13 cellular contexts compared by ENCODE assay signal in the genomic region with DNA sequence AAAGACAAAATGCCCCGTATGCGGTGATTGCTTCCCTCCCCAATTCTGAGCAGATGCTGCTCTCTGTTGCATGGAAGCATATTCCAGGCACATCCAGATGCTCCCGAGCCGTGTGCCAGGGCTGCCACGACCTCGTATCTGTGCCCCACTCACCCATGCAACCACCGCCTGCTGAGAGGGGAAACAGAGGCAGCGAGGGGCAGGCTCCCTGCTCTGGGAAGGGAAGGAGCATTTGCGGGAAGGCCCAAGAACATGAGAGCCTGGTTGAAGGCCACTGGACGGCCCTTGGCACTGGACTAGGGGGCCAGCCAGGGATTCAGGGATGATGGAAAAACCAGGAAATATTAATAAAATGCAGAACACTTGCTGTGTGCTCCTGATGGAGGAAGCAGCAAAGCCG.
DNase-seq lines count a peak whose midpoint lies in the region; ATAC-seq and TF ChIP-seq lines count a peak whose summit lies in the region.
"Had no signal": no experiment of that assay in that cellular context is flagged by ENCODE, and none has a peak within 500 bp of the region (broad histone marks: within the 10 kb centered on the region; RNA-seq: fewer than 3 reads in every experiment).

No MANE protein-coding gene starts in this region.

- TF ChIP-seq CTCF in HFFc6 (IDR thresholded peaks at IDR 0.05) (no peak), sigmoid colon (IDR thresholded peaks at IDR 0.05) (no peak), gastrocnemius medialis (IDR thresholded peaks at IDR 0.05 in 4 of 5, conservative IDR thresholded peaks at IDR 0.05 in 1 of 5) (no peak)

- H2BK5ac ChIP-seq in neuronal stem cell (ENCODE audit: low read length), result no peak overlapping the region

- peaks cover 28% of the 10 kb centered on the region for H3K4me1 Mint-ChIP-seq in HFFc6 (ENCODE audit: low read depth)
- H3K4me1 Mint-ChIP-seq: B cell had no signal

- peaks cover 22% of the 10 kb centered on the region for H3K36me3 Mint-ChIP-seq in HFFc6 (ENCODE audit: low read depth)
- H3K36me3 Mint-ChIP-seq: CD8-positive, alpha-beta T cell had no signal

- TF ChIP-seq POLR2A in sigmoid colon (IDR thresholded peaks at IDR 0.05) (no peak), gastrocnemius medialis (IDR thresholded peaks at IDR 0.05) (no peak)

- no peaks in the 10 kb centered on the region for H3K9me3 ChIP-seq in BLaER1
- no peaks in the 10 kb centered on the region for H3K9me3 ChIP-seq in neuronal stem cell (replicated peaks in 1 of 2; ENCODE audit: control insufficient read depth in 2 of 2, insufficient read depth in 1 of 2, low read depth in 1 of 2, low read length in 2 of 2)
- H3K9me3 ChIP-seq in sigmoid colon, result no peaks in the 10 kb centered on the region
- no peaks in the 10 kb centered on the region for H3K9me3 ChIP-seq in gastrocnemius medialis

- H2AFZ ChIP-seq in neuronal stem cell (ENCODE audit: low read length), result no peak overlapping the region

- H3K36me3 ChIP-seq in BLaER1, result peaks cover 71% of the 10 kb centered on the region
- H3K36me3 ChIP-seq in neuronal stem cell (replicated peaks in 1 of 2; ENCODE audit: control insufficient read depth in 2 of 2, insufficient read depth in 2 of 2, low read length in 2 of 2), result peaks cover 5 to 60% of the 10 kb centered on the region in 2 donors
- peaks cover 0 to 6% (median 0%) of the 10 kb centered on the region in 4 donors for H3K36me3 ChIP-seq in sigmoid colon
- no peaks in the 10 kb centered on the region for H3K36me3 ChIP-seq in gastrocnemius medialis

- intact Hi-C loops in sigmoid colon (cut with DNase I) (no loop called here), gastrocnemius medialis (cut with DNase I; ENCODE audit: low total_unique reads) (no loop called here)

- H3K4me2 ChIP-seq in BLaER1 (peak overlapping the region; percentile 21; the same call in 1 of the 2 replicates), neuronal stem cell (ENCODE audit: insufficient read depth, low read length, poor library complexity, severe bottlenecking) (no peak overlapping the region)

- H3K9ac ChIP-seq in BLaER1 (no peak overlapping the region), neuronal stem cell (ENCODE audit: low read depth, low read length, poor library complexity) (no peak overlapping the region)

- no peak overlapping the region for H2BK120ac ChIP-seq in neuronal stem cell (ENCODE audit: low read depth, low read length)

- no peaks in the 10 kb centered on the region for H3K9me3 Mint-ChIP-seq in HFFc6
- H3K9me3 Mint-ChIP-seq: CD14-positive monocyte; CD8-positive, alpha-beta T cell had no signal

- no peak for ATAC-seq in gastrocnemius medialis
- ATAC-seq: CD8-positive, alpha-beta T cell had no signal

- peaks cover 100% of the 10 kb centered on the region for H4K20me1 ChIP-seq in BLaER1

- H3K4me3 ChIP-seq in BLaER1 (no peak overlapping the region), neuronal stem cell (ENCODE audit: low read length in 2 of 2) (no peak overlapping the region), sigmoid colon (no peak overlapping the region), gastrocnemius medialis (no peak overlapping the region)

- peaks cover 26% of the 10 kb centered on the region for H3K79me1 ChIP-seq in neuronal stem cell (ENCODE audit: low read depth, low read length)

- H3K4me1 ChIP-seq in BLaER1, result peaks cover 61% of the 10 kb centered on the region
- peaks cover 2% of the 10 kb centered on the region in 2 donors for H3K4me1 ChIP-seq in neuronal stem cell (ENCODE audit: control insufficient read depth in 2 of 2, insufficient read depth in 1 of 2, low read depth in 1 of 2, low read length in 2 of 2)
- H3K4me1 ChIP-seq in sigmoid colon, result no peaks in the 10 kb centered on the region
- H3K4me1 ChIP-seq in gastrocnemius medialis, result peaks cover 37 to 58% of the 10 kb centered on the region in 2 donors

- H4K91ac ChIP-seq in neuronal stem cell (ENCODE audit: low read depth, low read length, poor library complexity), result no peak overlapping the region

- no peak overlapping the region for H2BK12ac ChIP-seq in neuronal stem cell (ENCODE audit: low read length)

- peak overlapping the region; percentile 20 for H3K18ac ChIP-seq in neuronal stem cell (ENCODE audit: low read length)

- no peaks in the 10 kb centered on the region for H3K27me3 ChIP-seq in BLaER1
- no peaks in the 10 kb centered on the region for H3K27me3 ChIP-seq in neuronal stem cell (ENCODE audit: control insufficient read depth in 3 of 3, insufficient read depth in 3 of 3, low read depth in 1 of 3, low read length in 3 of 3)
- H3K27me3 ChIP-seq in sigmoid colon, result no peaks in the 10 kb centered on the region
- H3K27me3 ChIP-seq in gastrocnemius medialis, result no peaks in the 10 kb centered on the region

- no peak for TF ChIP-seq EP300 in sigmoid colon (IDR thresholded peaks at IDR 0.05)

- no peaks in the 10 kb centered on the region for H3K27me3 Mint-ChIP-seq in HFFc6 (ENCODE audit: insufficient read depth)

- H3K27ac ChIP-seq in BLaER1, result no peak overlapping the region
- H3K27ac ChIP-seq in neuronal stem cell (replicated peaks; ENCODE audit: low read length), result no peak overlapping the region
- H3K27ac ChIP-seq in sigmoid colon, result no peak overlapping the region
- H3K27ac ChIP-seq in gastrocnemius medialis, result no peak overlapping the region
- H3K27ac ChIP-seq: HL-60 had no signal

- H2AK5ac ChIP-seq in neuronal stem cell (ENCODE audit: low read depth, low read length), result no peak overlapping the region

- in situ Hi-C loops in gastrocnemius medialis (cut with MboI; ENCODE audit: low sequenced_read_pairs in 4 of 4), result loop anchor here in 1 of 4 donors (25.0 kb wide), 1 partner anchor 266 kb away; no protein-coding TSS in a partner anchor

- DNase-seq in HFFc6 (no peak), neuronal stem cell (ENCODE audit: low spot score) (no peak), sigmoid colon (peak; percentile 47), gastrocnemius medialis (no peak), MV-4-11 (lab: John Stamatoyannopoulos, UW) (no peak), nucleus accumbens (lab: John Stamatoyannopoulos, UW) (no peak)
- DNase-seq: CD8-positive, alpha-beta T cell; COR-L47; HCEC 1CT had no signal

- peak overlapping the region; percentile 42; the same call in 1 of the 2 replicates for H3K27ac Mint-ChIP-seq in HFFc6
- H3K27ac Mint-ChIP-seq: B cell; CD8-positive, alpha-beta T cell had no signal

- H3K23ac ChIP-seq in neuronal stem cell (ENCODE audit: low read depth, low read length, poor library complexity), result no peak overlapping the region

- no peak overlapping the region for H3K14ac ChIP-seq in neuronal stem cell (ENCODE audit: low read length)

- H3K4me3 Mint-ChIP-seq in HFFc6, result no peak overlapping the region
- H3K4me3 Mint-ChIP-seq: B cell; CD14-positive monocyte; CD8-positive, alpha-beta T cell had no signal

- no peak overlapping the region for H4K8ac ChIP-seq in neuronal stem cell (ENCODE audit: low read depth, low read length)

- no peak overlapping the region for H2BK15ac ChIP-seq in neuronal stem cell (ENCODE audit: low read length)

- no peak overlapping the region for H3K4ac ChIP-seq in neuronal stem cell (ENCODE audit: low read length)

- WGBS in neuronal stem cell (ENCODE audit: extremely low coverage in 2 of 2, insufficient read length in 2 of 2, insufficient replicate concordance in 1 of 2), 2 donors, result no CpG with 5 or more reads among the region's 11 CpGs
- WGBS in sigmoid colon, 2 donors, result 90 to 96% methylated on average over 11 of the region's 11 CpGs
